12 cellular contexts compared by ENCODE assay signal in genomic region chr6:159116343-159116742, GRCh38. TPM values are rescaled to one million over a fixed set of nuclear protein-coding genes. Genes with fewer than 3 reads are reported as not detected.
DNase-seq lines count a peak whose midpoint lies in the region; ATAC-seq and TF ChIP-seq lines count a peak whose summit lies in the region.
"Had no signal": no experiment of that assay in that cellular context is flagged by ENCODE, and none has a peak within 500 bp of the region (broad histone marks: within the 10 kb centered on the region; RNA-seq: fewer than 3 reads in every experiment).

No MANE protein-coding gene starts in this region.

- H3K27me3 ChIP-seq in GM06990 (replicated peaks; ENCODE audit: control insufficient read depth, insufficient read depth, low read length) = peaks cover 2% of the 10 kb centered on the region

- DNase-seq in GM06990 (ENCODE audit: extremely low read depth, insufficient read length) = peak; percentile 71
- peak; percentile 42 for DNase-seq in globus pallidus (ENCODE audit: low spot score)
- DNase-seq in retina = no peak
- no peak for DNase-seq in HT-29 (ENCODE audit: low spot score)
- no peak for DNase-seq in AG08396 (ENCODE audit: low spot score)
- DNase-seq: activated T-cell treated with anti-CD3 and anti-CD28 coated beads, Interleukin-2, amount 50 U/mL, for 72 hours; CD4-positive, CD25-positive, alpha-beta regulatory T cell; cortex of kidney; NCI-H2107 had no signal

- H3K4me3 ChIP-seq in GM06990 (replicated peaks; ENCODE audit: low read depth, low read length) = no peak overlapping the region

- no peak for TF ChIP-seq CTCF in GM06990 (IDR thresholded peaks at IDR 0.05; ENCODE audit: insufficient read depth, low read length, poor library complexity, severe bottlenecking)

- H3K36me3 ChIP-seq in GM06990 (ENCODE audit: control insufficient read depth, insufficient read depth, low read length) = no peaks in the 10 kb centered on the region

- ATAC-seq in GM21360 (IDR thresholded peaks at IDR 0.05; ENCODE audit: unreplicated experiment) (peak; percentile 71), HG03432 (IDR thresholded peaks at IDR 0.05; ENCODE audit: unreplicated experiment) (peak; percentile 78), GM19397 (IDR thresholded peaks at IDR 0.05; ENCODE audit: unreplicated experiment) (no peak)
- ATAC-seq: activated T-cell treated with anti-CD3 and anti-CD28 coated beads, Interleukin-2, amount 50 U/mL, for 72 hours had no signal

RNA-seq across cellular contexts. Expression of gene FNDC1, which starts 52.9 kb away (rescaled TPM):
- total RNA-seq in HT-29 (2014; rRNA removed; shearing (Covaris generic)) = not detected in 2 replicates
- total RNA-seq: CD4-positive, CD25-positive, alpha-beta regulatory T cell had no signal

Comparison
In these comparisons a context has a peak if more than half of its experiments do, and no peak if none do; other contexts are left out.
1. DNase-seq: peak in GM06990 (single experiment) and globus pallidus (single experiment); none in retina (single experiment), HT-29 (single experiment) and AG08396 (single experiment).